In genomic region chr12:673849-674248, GRCh38 we compare ENCODE assay signal across 10 cellular contexts. TPM values are rescaled to one million over a fixed set of nuclear protein-coding genes. Genes with fewer than 3 reads are reported as not detected.
A peak's percentile ranks its signal among the peaks of the same experiment; 100 is the strongest.
DNase-seq lines count a peak whose midpoint lies in the region; ATAC-seq and TF ChIP-seq lines count a peak whose summit lies in the region.
"Had no signal": no experiment of that assay in that cellular context is flagged by ENCODE, and none has a peak within 500 bp of the region (broad histone marks: within the 10 kb centered on the region; RNA-seq: fewer than 3 reads in every experiment).

No MANE protein-coding gene starts in this region.

- TF ChIP-seq CTCF in SU-DHL-6 (IDR thresholded peaks at IDR 0.05; ENCODE audit: insufficient read depth, low read length, poor library complexity, severe bottlenecking) (no peak), stomach (IDR thresholded peaks at IDR 0.05) (no peak)

- peak overlapping the region; percentile 92 for H3K27ac Mint-ChIP-seq in activated T-cell treated with anti-CD3 and anti-CD28 coated beads, Interleukin-2, amount 50 U/mL, for 24 hours

- ATAC-seq in HG02840 (IDR thresholded peaks at IDR 0.05; ENCODE audit: low FRiP score, unreplicated experiment) (peak; percentile 14), aorta (ENCODE audit: low FRiP score) (no peak)
- ATAC-seq: sciatic nerve had no signal

- H3K9me3 Mint-ChIP-seq in activated T-cell treated with anti-CD3 and anti-CD28 coated beads, Interleukin-2, amount 50 U/mL, for 24 hours: no peaks in the 10 kb centered on the region

- no peak for TF ChIP-seq EP300 in stomach (IDR thresholded peaks at IDR 0.05)

- H3K27me3 ChIP-seq in SU-DHL-6 (ENCODE audit: low read length): no peaks in the 10 kb centered on the region
- H3K27me3 ChIP-seq in stomach: no peaks in the 10 kb centered on the region
- no peaks in the 10 kb centered on the region for H3K27me3 ChIP-seq in aorta (ENCODE audit: control insufficient read depth in 1 of 2, insufficient read depth in 2 of 2, low read length in 1 of 2)

- peak overlapping the region; percentile 25 for H2AFZ ChIP-seq in SU-DHL-6 (ENCODE audit: low read depth, low read length, severe bottlenecking)

- H4K20me1 ChIP-seq in SU-DHL-6 (ENCODE audit: low read depth, low read length): no peaks in the 10 kb centered on the region

- H3K79me2 ChIP-seq in SU-DHL-6 (ENCODE audit: insufficient read depth, low read length): no peaks in the 10 kb centered on the region

- H3K4me2 ChIP-seq in SU-DHL-6 (ENCODE audit: low read depth, low read length, poor library complexity, severe bottlenecking): peak overlapping the region; percentile 30

- H3K9ac ChIP-seq in SU-DHL-6 (ENCODE audit: low read length): peak overlapping the region; percentile 19; the same call in 1 of the 2 replicates

- no peaks in the 10 kb centered on the region for H3F3A ChIP-seq in SU-DHL-6 (ENCODE audit: insufficient read depth)

- H3K4me1 ChIP-seq in stomach: peaks cover 0 to 3% (median 0%) of the 10 kb centered on the region in 4 donors
- no peaks in the 10 kb centered on the region for H3K4me1 ChIP-seq in aorta (ENCODE audit: control insufficient read depth in 1 of 2, insufficient read depth in 2 of 2, low read length in 2 of 2)

- H3K36me3 ChIP-seq in SU-DHL-6 (ENCODE audit: low read length) (no peaks in the 10 kb centered on the region), stomach (no peaks in the 10 kb centered on the region), aorta (ENCODE audit: control insufficient read depth in 1 of 2, insufficient read depth in 2 of 2, low read length in 1 of 2) (no peaks in the 10 kb centered on the region)

- no peak for DNase-seq in activated T-cell treated with anti-CD3 and anti-CD28 coated beads, Interleukin-2, amount 50 U/mL, for 24 hours
- DNase-seq in activated T-cell treated with anti-CD3 and anti-CD28 coated beads for 4 hours: no peak
- DNase-seq in stomach: no peak
- DNase-seq in NCI-H1048 (lab: John Stamatoyannopoulos, UW): no peak
- DNase-seq in NCI-H446 treated with DMSO at 0.1 percent for 48 hours (lab: John Stamatoyannopoulos, UW): no peak
- DNase-seq in aorta: no peak

- no peaks in the 10 kb centered on the region for H3K27me3 Mint-ChIP-seq in activated T-cell treated with anti-CD3 and anti-CD28 coated beads, Interleukin-2, amount 50 U/mL, for 24 hours

- H3K4me3 Mint-ChIP-seq in activated T-cell treated with anti-CD3 and anti-CD28 coated beads, Interleukin-2, amount 50 U/mL, for 24 hours: peak overlapping the region; percentile 59

- no peaks in the 10 kb centered on the region for H3K9me2 ChIP-seq in SU-DHL-6 (replicated peaks; ENCODE audit: insufficient read depth, low read length)

- H3K4me1 Mint-ChIP-seq in activated T-cell treated with anti-CD3 and anti-CD28 coated beads, Interleukin-2, amount 50 U/mL, for 24 hours (ENCODE audit: low read depth): peaks cover 79% of the 10 kb centered on the region

- H3K9me3 ChIP-seq in SU-DHL-6 (ENCODE audit: insufficient read depth, low read length) (no peaks in the 10 kb centered on the region), stomach (no peaks in the 10 kb centered on the region), aorta (ENCODE audit: control insufficient read depth, low read length) (no peaks in the 10 kb centered on the region)

- intact Hi-C loops in stomach (cut with DNase I; ENCODE audit: low total_unique reads): no loop called here
- intact Hi-C loops in aorta (cut with DNase I): no loop called here

- H3K36me3 Mint-ChIP-seq in activated T-cell treated with anti-CD3 and anti-CD28 coated beads, Interleukin-2, amount 50 U/mL, for 24 hours (ENCODE audit: low read depth): peaks cover 4% of the 10 kb centered on the region

- no peak for TF ChIP-seq POLR2A in stomach (IDR thresholded peaks at IDR 0.05)

- WGBS in stomach, 5 donors: 75 to 86% (median 76%) methylated on average over 3 of the region's 3 CpGs
- 88 to 90% methylated on average over 3 of the region's 3 CpGs for WGBS in aorta, 2 donors

- H3K27ac ChIP-seq in SU-DHL-6 (ENCODE audit: low read depth, low read length) (peak overlapping the region; percentile 56), stomach (peak overlapping the region in 3 of 5 donors; percentile 25 to 72 (median 50)), aorta (ENCODE audit: low read depth in 1 of 2, low read length in 2 of 2) (no peak overlapping the region)

- H3K4me3 ChIP-seq in SU-DHL-6 (ENCODE audit: insufficient read depth, low read length, poor library complexity, severe bottlenecking) (no peak overlapping the region), stomach (no peak overlapping the region), aorta (ENCODE audit: low read length in 2 of 2) (no peak overlapping the region)

RNA-seq across cellular contexts. Expression of gene NINJ2, which starts 10.6 kb away (rescaled TPM):
- total RNA-seq in stomach: 10 to 100 TPM in 1 of 5 donors, 1 to 10 TPM in 1, not detected in 3; 2.2 to 26.2 TPM
- polyA plus RNA-seq in stomach: 1 to 10 TPM; 2.0 to 5.2 (median 5.0) TPM
- total RNA-seq in aorta: 10 to 100 TPM in 1 of 2 donors, 1 to 10 TPM in 1; 3.8 to 11.2 TPM
- polyA plus RNA-seq in aorta: 1 to 10 TPM in 1 of 2 donors, under 1 TPM in 1; 0.95 to 6.1 TPM
- total RNA-seq: LHCN-M2 had no signal

Comparison
In these comparisons a context has a peak if more than half of its experiments do, and no peak if none do; other contexts are left out.
1. H3K27ac ChIP-seq: peak in SU-DHL-6 (single experiment) and stomach (3 of 5); none in aorta (0 of 2).